Comparison of ENCODE assay signal across 19 cellular contexts in genomic region chr12:127717293-127717692, GRCh38.
A peak's percentile ranks its signal among the peaks of the same experiment; 100 is the strongest.
DNase-seq lines count a peak whose midpoint lies in the region; ATAC-seq, FAIRE-seq and TF ChIP-seq lines count a peak whose summit lies in the region.
"Had no signal": no experiment of that assay in that cellular context is flagged by ENCODE, and none has a peak within 500 bp of the region (broad histone marks: within the 10 kb centered on the region; RNA-seq: fewer than 3 reads in every experiment).

No MANE protein-coding gene starts in this region.

- no peak overlapping the region for H3K4me3 Mint-ChIP-seq in astrocyte (ENCODE audit: unreplicated experiment)
- H3K4me3 Mint-ChIP-seq: CD14-positive monocyte; CD4-positive, alpha-beta memory T cell had no signal

- no peaks in the 10 kb centered on the region for H3F3A ChIP-seq in GM23248 (ENCODE audit: insufficient read depth)

- H3K27me3 ChIP-seq in GM23248 (replicated peaks; ENCODE audit: insufficient read depth) = no peaks in the 10 kb centered on the region
- H3K27me3 ChIP-seq in MG63 = no peaks in the 10 kb centered on the region
- H3K27me3 ChIP-seq in astrocyte (ENCODE audit: insufficient read depth, low read length) = no peaks in the 10 kb centered on the region
- H3K27me3 ChIP-seq: BLaER1 had no signal

- H3K4me2 ChIP-seq in GM23248 (ENCODE audit: unreplicated experiment) (no peak overlapping the region), astrocyte (ENCODE audit: low read length) (no peak overlapping the region)
- H3K4me2 ChIP-seq: BLaER1 had no signal

- no peaks in the 10 kb centered on the region for H3K4me1 Mint-ChIP-seq in astrocyte (ENCODE audit: low read depth, unreplicated experiment)
- H3K4me1 Mint-ChIP-seq: CD14-positive monocyte; CD4-positive, alpha-beta memory T cell had no signal

- in situ Hi-C loops in GM23248 (cut with MboI) = no loop called here

- no peaks in the 10 kb centered on the region for H3K27me3 Mint-ChIP-seq in astrocyte (ENCODE audit: low read depth, unreplicated experiment)

- H3K27ac Mint-ChIP-seq in astrocyte (ENCODE audit: unreplicated experiment) = no peak overlapping the region
- H3K27ac Mint-ChIP-seq: CD14-positive monocyte; CD4-positive, alpha-beta memory T cell had no signal

- TF ChIP-seq CTCF in astrocyte (IDR thresholded peaks at IDR 0.05; ENCODE audit: insufficient read depth, low read depth, low read length) = no peak

- H3K4me3 ChIP-seq in GM23248 (no peak overlapping the region), MG63 (no peak overlapping the region), astrocyte (ENCODE audit: insufficient read depth, low read depth, low read length) (no peak overlapping the region)
- H3K4me3 ChIP-seq: BLaER1, GM12878, HAP-1 had no signal

- H3K79me2 ChIP-seq in GM23248 (ENCODE audit: insufficient read depth) = no peaks in the 10 kb centered on the region
- H3K79me2 ChIP-seq in astrocyte (ENCODE audit: insufficient read depth, low read length) = no peaks in the 10 kb centered on the region

- H2AFZ ChIP-seq in GM23248 = no peak overlapping the region
- H2AFZ ChIP-seq in astrocyte (ENCODE audit: low read depth, low read length) = no peak overlapping the region

- H3K4me1 ChIP-seq in GM23248 (ENCODE audit: insufficient read depth) (no peaks in the 10 kb centered on the region), astrocyte (ENCODE audit: insufficient read depth, low read length) (no peaks in the 10 kb centered on the region)
- H3K4me1 ChIP-seq: BLaER1, HAP-1 had no signal

- WGBS in GM23248 (ENCODE audit: low coverage in 1 of 2, low lambda C conversion rate in 2 of 2, missing lambda C conversion rate in 2 of 2), 2 experiments = 38 to 42% methylated on average over 4 of the region's 4 CpGs

- no peak for ATAC-seq in HG03025 (IDR thresholded peaks at IDR 0.05; ENCODE audit: low FRiP score, unreplicated experiment)
- ATAC-seq: GM12878 had no signal

- H3K36me3 ChIP-seq in GM23248 (ENCODE audit: low read depth) (no peaks in the 10 kb centered on the region), MG63 (no peaks in the 10 kb centered on the region), astrocyte (ENCODE audit: insufficient read depth, low read length) (no peaks in the 10 kb centered on the region)
- H3K36me3 ChIP-seq: BLaER1, HAP-1 had no signal

- H3K27ac ChIP-seq in GM23248 = no peak overlapping the region
- H3K27ac ChIP-seq in astrocyte (ENCODE audit: low read depth, low read length) = no peak overlapping the region
- H3K27ac ChIP-seq: BLaER1 had no signal

- H4K20me1 ChIP-seq in GM23248 (ENCODE audit: insufficient read depth) (no peaks in the 10 kb centered on the region), astrocyte (ENCODE audit: insufficient read depth, low read length) (no peaks in the 10 kb centered on the region)
- H4K20me1 ChIP-seq: BLaER1 had no signal

- H3K9ac ChIP-seq in GM23248 (no peak overlapping the region), astrocyte (ENCODE audit: low read length) (no peak overlapping the region)
- H3K9ac ChIP-seq: BLaER1 had no signal

- no peak for FAIRE-seq in astrocyte (lab: Jason Lieb, UNC)
- FAIRE-seq: GM12878, H1 had no signal

- H3K36me3 Mint-ChIP-seq in astrocyte (ENCODE audit: low read depth, unreplicated experiment) = no peaks in the 10 kb centered on the region
- H3K36me3 Mint-ChIP-seq: CD14-positive monocyte; CD4-positive, alpha-beta memory T cell had no signal

- peaks cover 8% of the 10 kb centered on the region for H3K9me3 Mint-ChIP-seq in astrocyte (ENCODE audit: unreplicated experiment)

- H3K9me3 ChIP-seq in GM23248 (ENCODE audit: low read depth) (no peaks in the 10 kb centered on the region), MG63 (no peaks in the 10 kb centered on the region), astrocyte (ENCODE audit: insufficient read depth, low read depth, low read length) (no peaks in the 10 kb centered on the region)
- H3K9me3 ChIP-seq: BLaER1, HAP-1 had no signal

- DNase-seq in GM23248 = peak; percentile 54
- peak; percentile 13 for DNase-seq in MG63
- DNase-seq in astrocyte (ENCODE audit: low read depth) = peak; percentile 43
- DNase-seq in iris pigment epithelial cell (ENCODE audit: low read depth) = peak; percentile 31
- DNase-seq in COLO668 (lab: John Stamatoyannopoulos, UW; ENCODE audit: unreplicated experiment) = no peak
- DNase-seq in NCI-H2107 (lab: John Stamatoyannopoulos, UW) = no peak
- DNase-seq in T1000 (lab: John Stamatoyannopoulos, UW) = no peak
- DNase-seq: 8988T; Calu3; CD4-positive, alpha-beta memory T cell; DMS79 treated with DMSO at 0.1 percent for 48 hours; GF-D8; IMR-90 had no signal

- no peaks in the 10 kb centered on the region for H3K9me2 ChIP-seq in GM23248 (ENCODE audit: insufficient read depth)

Comparison
In these comparisons a context has a peak if more than half of its experiments do, and no peak if none do; other contexts are left out.
1. DNase-seq: peak in GM23248 (single experiment), MG63 (single experiment), astrocyte (single experiment) and iris pigment epithelial cell (single experiment); none in COLO668 (single experiment), NCI-H2107 (single experiment) and T1000 (single experiment).